1 cellular context compared by ENCODE assay signal in the genomic region with DNA sequence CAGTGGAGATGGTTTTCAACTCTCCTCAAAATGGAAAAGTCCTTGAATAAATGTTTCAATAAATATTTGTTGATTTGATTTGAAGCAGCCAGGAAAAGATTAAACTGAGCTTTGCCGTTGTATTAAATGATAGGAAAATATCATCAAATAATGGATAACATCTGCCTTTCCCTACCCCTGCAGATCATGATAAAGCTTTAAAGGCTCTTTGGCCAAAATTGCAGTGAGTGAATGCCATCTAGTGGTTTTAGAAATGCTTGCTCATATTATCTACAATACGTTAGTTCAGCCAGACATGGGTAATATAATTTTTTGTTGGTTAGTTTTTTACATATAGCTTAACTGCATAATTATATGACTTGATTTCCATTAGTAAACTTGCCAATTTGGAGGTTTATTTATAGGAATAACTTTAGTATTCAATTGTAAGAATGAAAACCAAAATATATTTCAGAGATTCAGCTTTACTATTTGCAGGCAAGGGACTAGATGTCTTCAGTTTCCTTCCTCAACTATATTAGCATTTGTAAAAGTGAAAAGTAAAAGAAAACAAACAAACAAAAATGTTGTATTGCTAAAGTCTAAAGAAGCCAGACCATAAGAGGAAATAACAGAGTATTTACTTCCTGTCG.
TF ChIP-seq lines count a peak whose summit lies in the region.

No MANE protein-coding gene starts in this region.

TF ChIP-seq in HepG2, 621 proteins besides CTCF, POLR2A, EP300 and RAD21 (continued from another document):
- TF ChIP-seq, protein P1, sequence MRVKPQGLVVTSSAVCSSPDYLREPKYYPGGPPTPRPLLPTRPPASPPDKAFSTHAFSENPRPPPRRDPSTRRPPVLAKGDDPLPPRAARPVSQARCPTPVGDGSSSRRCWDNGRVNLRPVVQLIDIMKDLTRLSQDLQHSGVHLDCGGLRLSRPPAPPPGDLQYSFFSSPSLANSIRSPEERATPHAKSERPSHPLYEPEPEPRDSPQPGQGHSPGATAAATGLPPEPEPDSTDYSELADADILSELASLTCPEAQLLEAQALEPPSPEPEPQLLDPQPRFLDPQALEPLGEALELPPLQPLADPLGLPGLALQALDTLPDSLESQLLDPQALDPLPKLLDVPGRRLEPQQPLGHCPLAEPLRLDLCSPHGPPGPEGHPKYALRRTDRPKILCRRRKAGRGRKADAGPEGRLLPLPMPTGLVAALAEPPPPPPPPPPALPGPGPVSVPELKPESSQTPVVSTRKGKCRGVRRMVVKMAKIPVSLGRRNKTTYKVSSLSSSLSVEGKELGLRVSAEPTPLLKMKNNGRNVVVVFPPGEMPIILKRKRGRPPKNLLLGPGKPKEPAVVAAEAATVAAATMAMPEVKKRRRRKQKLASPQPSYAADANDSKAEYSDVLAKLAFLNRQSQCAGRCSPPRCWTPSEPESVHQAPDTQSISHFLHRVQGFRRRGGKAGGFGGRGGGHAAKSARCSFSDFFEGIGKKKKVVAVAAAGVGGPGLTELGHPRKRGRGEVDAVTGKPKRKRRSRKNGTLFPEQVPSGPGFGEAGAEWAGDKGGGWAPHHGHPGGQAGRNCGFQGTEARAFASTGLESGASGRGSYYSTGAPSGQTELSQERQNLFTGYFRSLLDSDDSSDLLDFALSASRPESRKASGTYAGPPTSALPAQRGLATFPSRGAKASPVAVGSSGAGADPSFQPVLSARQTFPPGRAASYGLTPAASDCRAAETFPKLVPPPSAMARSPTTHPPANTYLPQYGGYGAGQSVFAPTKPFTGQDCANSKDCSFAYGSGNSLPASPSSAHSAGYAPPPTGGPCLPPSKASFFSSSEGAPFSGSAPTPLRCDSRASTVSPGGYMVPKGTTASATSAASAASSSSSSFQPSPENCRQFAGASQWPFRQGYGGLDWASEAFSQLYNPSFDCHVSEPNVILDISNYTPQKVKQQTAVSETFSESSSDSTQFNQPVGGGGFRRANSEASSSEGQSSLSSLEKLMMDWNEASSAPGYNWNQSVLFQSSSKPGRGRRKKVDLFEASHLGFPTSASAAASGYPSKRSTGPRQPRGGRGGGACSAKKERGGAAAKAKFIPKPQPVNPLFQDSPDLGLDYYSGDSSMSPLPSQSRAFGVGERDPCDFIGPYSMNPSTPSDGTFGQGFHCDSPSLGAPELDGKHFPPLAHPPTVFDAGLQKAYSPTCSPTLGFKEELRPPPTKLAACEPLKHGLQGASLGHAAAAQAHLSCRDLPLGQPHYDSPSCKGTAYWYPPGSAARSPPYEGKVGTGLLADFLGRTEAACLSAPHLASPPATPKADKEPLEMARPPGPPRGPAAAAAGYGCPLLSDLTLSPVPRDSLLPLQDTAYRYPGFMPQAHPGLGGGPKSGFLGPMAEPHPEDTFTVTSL (CRISPR knock-in tag; IDR thresholded peaks at IDR 0.05; ENCODE audit: borderline replicate concordance) = no peak
- TF ChIP-seq, protein P2, sequence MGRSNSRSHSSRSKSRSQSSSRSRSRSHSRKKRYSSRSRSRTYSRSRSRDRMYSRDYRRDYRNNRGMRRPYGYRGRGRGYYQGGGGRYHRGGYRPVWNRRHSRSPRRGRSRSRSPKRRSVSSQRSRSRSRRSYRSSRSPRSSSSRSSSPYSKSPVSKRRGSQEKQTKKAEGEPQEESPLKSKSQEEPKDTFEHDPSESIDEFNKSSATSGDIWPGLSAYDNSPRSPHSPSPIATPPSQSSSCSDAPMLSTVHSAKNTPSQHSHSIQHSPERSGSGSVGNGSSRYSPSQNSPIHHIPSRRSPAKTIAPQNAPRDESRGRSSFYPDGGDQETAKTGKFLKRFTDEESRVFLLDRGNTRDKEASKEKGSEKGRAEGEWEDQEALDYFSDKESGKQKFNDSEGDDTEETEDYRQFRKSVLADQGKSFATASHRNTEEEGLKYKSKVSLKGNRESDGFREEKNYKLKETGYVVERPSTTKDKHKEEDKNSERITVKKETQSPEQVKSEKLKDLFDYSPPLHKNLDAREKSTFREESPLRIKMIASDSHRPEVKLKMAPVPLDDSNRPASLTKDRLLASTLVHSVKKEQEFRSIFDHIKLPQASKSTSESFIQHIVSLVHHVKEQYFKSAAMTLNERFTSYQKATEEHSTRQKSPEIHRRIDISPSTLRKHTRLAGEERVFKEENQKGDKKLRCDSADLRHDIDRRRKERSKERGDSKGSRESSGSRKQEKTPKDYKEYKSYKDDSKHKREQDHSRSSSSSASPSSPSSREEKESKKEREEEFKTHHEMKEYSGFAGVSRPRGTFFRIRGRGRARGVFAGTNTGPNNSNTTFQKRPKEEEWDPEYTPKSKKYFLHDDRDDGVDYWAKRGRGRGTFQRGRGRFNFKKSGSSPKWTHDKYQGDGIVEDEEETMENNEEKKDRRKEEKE (IDR thresholded peaks at IDR 0.05) = no peak
- TF ChIP-seq HNRNPLL (IDR thresholded peaks at IDR 0.05; ENCODE audit: low read depth, low read length, poor library complexity, severe bottlenecking) (no peak), TARDBP (CRISPR knock-in tag; IDR thresholded peaks at IDR 0.05) (no peak)
